8 cellular contexts compared by ENCODE assay signal in the genomic region with DNA sequence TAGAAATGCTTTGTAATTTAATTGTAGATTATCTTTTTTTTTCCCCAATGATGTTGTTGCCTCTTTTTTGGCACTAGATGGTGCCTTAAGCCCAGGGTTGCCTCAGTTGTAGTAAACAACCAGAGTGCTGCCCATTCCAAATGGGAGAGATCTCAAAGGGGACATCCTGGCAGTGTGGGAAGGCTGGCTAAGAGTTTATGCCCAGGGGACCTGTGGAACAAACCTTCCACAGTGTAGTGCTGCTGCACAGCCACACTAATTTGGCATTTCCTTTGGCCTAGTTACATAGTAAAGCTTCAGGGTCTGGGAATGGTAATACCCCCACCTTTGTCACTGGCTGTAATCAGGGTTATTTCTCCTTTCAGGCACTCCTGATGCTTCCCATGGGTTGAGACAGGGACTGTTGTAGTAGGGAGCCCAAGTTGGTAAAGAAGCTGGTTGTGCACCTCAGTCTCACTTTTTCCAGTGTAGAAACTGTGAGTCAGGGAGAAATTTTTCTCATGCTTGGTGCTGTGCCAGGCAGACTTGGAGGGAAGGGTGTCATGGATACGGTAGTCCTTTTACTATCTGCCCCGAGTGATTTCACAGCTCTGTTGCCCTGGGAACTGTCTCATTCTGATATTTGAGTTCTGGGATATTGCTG.
DNase-seq lines count a peak whose midpoint lies in the region; ATAC-seq, FAIRE-seq and TF ChIP-seq lines count a peak whose summit lies in the region.

No MANE protein-coding gene starts in this region.

- TF ChIP-seq CTCF in AG04450 (IDR thresholded peaks at IDR 0.05; ENCODE audit: low read depth, low read length) (peak; percentile 67), kidney (IDR thresholded peaks at IDR 0.05; ENCODE audit: borderline replicate concordance, extremely low read depth, insufficient read depth) (peak; percentile 46)

- CTCF ChIA-PET in AG04450 (lab: Charles Lee), result interaction anchor here (0.5 to 1.1 kb wide), 16 partner anchors 10 to 804 kb away, joined by 3 to 6 read pairs (median 3); no protein-coding TSS in a partner anchor

- H3K9ac ChIP-seq in kidney (ENCODE audit: low read length in 2 of 2), result peak overlapping the region in 1 of 2 donors; percentile 29

- no peaks in the 10 kb centered on the region for H3K36me3 ChIP-seq in kidney (ENCODE audit: control insufficient read depth in 1 of 2, insufficient read depth in 2 of 2, low read length in 2 of 2)

- no peak for ATAC-seq in HG02884 (IDR thresholded peaks at IDR 0.05; ENCODE audit: unreplicated experiment)
- no peak for ATAC-seq in GM21423 (IDR thresholded peaks at IDR 0.05; ENCODE audit: unreplicated experiment)

- peak overlapping the region; percentile 40 for H3K27ac ChIP-seq in AG04450 (ENCODE audit: low read depth, low read length)
- no peak overlapping the region for H3K27ac ChIP-seq in kidney (ENCODE audit: low read depth in 2 of 2, low read length in 2 of 2)

- intact Hi-C loops in kidney (cut with DNase I), result no loop called here

- POLR2A ChIA-PET in AG04450 (lab: Yijun Ruan, JAX), result interaction anchor here (0.5 kb wide), 1 partner anchor 23 kb away, joined by 3 read pairs; no protein-coding TSS in a partner anchor

- H3K27me3 ChIP-seq in AG04450 (ENCODE audit: control insufficient read depth, insufficient read depth, low read length), result no peaks in the 10 kb centered on the region

- H3K9me3 ChIP-seq in AG04450 (ENCODE audit: control insufficient read depth, insufficient read depth, low read length) (no peaks in the 10 kb centered on the region), kidney (ENCODE audit: control insufficient read depth in 1 of 2, low read length in 2 of 2) (peaks cover 0 to 13% of the 10 kb centered on the region in 2 donors)

- DNase-seq in AG04450 (ENCODE audit: low read depth, low spot score) (peak; percentile 55), HT-29 (ENCODE audit: low spot score) (peak; percentile 20), astrocyte of the hippocampus (ENCODE audit: low read depth, low spot score) (peak; percentile 95), kidney (no peak), NCI-H2107 (lab: John Stamatoyannopoulos, UW) (no peak), NCI-H2081 treated with DMSO at 0.1 percent for 48 hours (lab: John Stamatoyannopoulos, UW) (no peak)

- H3K4me1 ChIP-seq in kidney (ENCODE audit: control insufficient read depth in 1 of 2, insufficient read depth in 1 of 2, low read depth in 1 of 2, low read length in 2 of 2), result peaks cover 0 to 2% of the 10 kb centered on the region in 2 donors

- H3K4me3 ChIP-seq in AG04450 (ENCODE audit: low read depth, low read length) (no peak overlapping the region; the same call in 1 of the 2 replicates), kidney (ENCODE audit: low read length in 2 of 2) (no peak overlapping the region)

- FAIRE-seq in kidney (lab: Jason Lieb, UNC), result no peak

Comparison
In these comparisons a context has a peak if more than half of its experiments do, and no peak if none do; other contexts are left out.
1. DNase-seq: peak in AG04450 (single experiment), HT-29 (single experiment) and astrocyte of the hippocampus (single experiment); none in kidney (single experiment), NCI-H2107 (single experiment) and NCI-H2081 treated with DMSO at 0.1 percent for 48 hours (single experiment).